In genomic region chr6:90294614-90294988, GRCh38 we compare ENCODE assay signal across 8 cellular contexts. TPM values are rescaled to one million over a fixed set of nuclear protein-coding genes. Genes with fewer than 3 reads are reported as not detected.
DNase-seq lines count a peak whose midpoint lies in the region; ATAC-seq, FAIRE-seq and TF ChIP-seq lines count a peak whose summit lies in the region.

No MANE protein-coding gene starts in this region.

- H3K27me3 Mint-ChIP-seq in CD8-positive, alpha-beta T cell (ENCODE audit: low read depth): no peaks in the 10 kb centered on the region
- H3K27me3 Mint-ChIP-seq in brain: peaks cover 11% of the 10 kb centered on the region
- no peaks in the 10 kb centered on the region for H3K27me3 Mint-ChIP-seq in naive thymus-derived CD8-positive, alpha-beta T cell

- H3K36me3 Mint-ChIP-seq in CD8-positive, alpha-beta T cell: peaks cover 33% of the 10 kb centered on the region
- H3K36me3 Mint-ChIP-seq in brain: peaks cover 11% of the 10 kb centered on the region
- peaks cover 0 to 26% (median 12%) of the 10 kb centered on the region in 3 donors for H3K36me3 Mint-ChIP-seq in naive thymus-derived CD8-positive, alpha-beta T cell

- WGBS in lower leg skin, 2 donors: 20 to 33% methylated on average over 15 of the region's 15 CpGs

- DNase-seq in CD8-positive, alpha-beta T cell: peak in 6 of 7 experiments; percentile 34 to 76 (median 62)
- DNase-seq in RWPE1 (ENCODE audit: low spot score): peak; percentile 16
- peak; percentile 43 to 86 (median 68) for DNase-seq in naive thymus-derived CD8-positive, alpha-beta T cell
- DNase-seq in NCI-H1694 treated with DMSO at 0.1 percent for 48 hours (lab: John Stamatoyannopoulos, UW): no peak
- no peak for DNase-seq in NCI-H128 (lab: John Stamatoyannopoulos, UW; ENCODE audit: unreplicated experiment)
- no peak for DNase-seq in D721Med (ENCODE audit: insufficient read length, low spot score)
- no peak for DNase-seq in lower leg skin (ENCODE audit: low spot score in 2 of 2)

- no peaks in the 10 kb centered on the region for H3K27me3 ChIP-seq in CD8-positive, alpha-beta T cell (ENCODE audit: insufficient read depth, low read length)

- H3K4me1 Mint-ChIP-seq in CD8-positive, alpha-beta T cell (ENCODE audit: low read depth): peaks cover 56% of the 10 kb centered on the region
- H3K4me1 Mint-ChIP-seq in brain: peaks cover 63% of the 10 kb centered on the region
- peaks cover 23 to 66% (median 51%) of the 10 kb centered on the region in 4 donors for H3K4me1 Mint-ChIP-seq in naive thymus-derived CD8-positive, alpha-beta T cell

- peak overlapping the region; percentile 69 for H3K4me3 ChIP-seq in CD8-positive, alpha-beta T cell (ENCODE audit: low read depth, low read length)
- no peak overlapping the region for H3K4me3 ChIP-seq in lower leg skin (ENCODE audit: low read depth, poor library complexity, severe bottlenecking)

- peaks cover 44% of the 10 kb centered on the region for H3K4me1 ChIP-seq in CD8-positive, alpha-beta T cell (ENCODE audit: insufficient read depth, low read length)

- no peak for ATAC-seq in CD8-positive, alpha-beta T cell
- peak; percentile 18 to 24 for ATAC-seq in naive thymus-derived CD8-positive, alpha-beta T cell

- no peaks in the 10 kb centered on the region for H3K9me3 ChIP-seq in CD8-positive, alpha-beta T cell (ENCODE audit: low read length)

- POLR2A ChIA-PET in CD8-positive, alpha-beta T cell (lab: Charles Lee): interaction anchor here (0.7 to 3.9 kb wide), 3 partner anchors 10 to 199 kb away, joined by 3 to 21 read pairs (median 4); no protein-coding TSS in a partner anchor
- POLR2A ChIA-PET in RWPE1 (lab: Yijun Ruan, JAX; ENCODE audit: low non-redundant PET): no interaction called here
- POLR2A ChIA-PET in naive thymus-derived CD8-positive, alpha-beta T cell (lab: Charles Lee): interaction anchor here (1.1 to 6.1 kb wide), 8 partner anchors 8 to 99 kb away, joined by 3 to 65 read pairs (median 12); no protein-coding TSS in a partner anchor

- intact Hi-C loops in CD8-positive, alpha-beta T cell (cut with DNase I, micrococcal nuclease): loop anchor here (1.0 to 5.0 kb wide), 5 partner anchors 9 to 212 kb away; no protein-coding TSS in a partner anchor
- intact Hi-C loops in lower leg skin (cut with DNase I; ENCODE audit: low total_unique reads): no loop called here

- FAIRE-seq in D721Med (lab: Jason Lieb, UNC): no peak

- peak overlapping the region; percentile 94 for H3K27ac Mint-ChIP-seq in CD8-positive, alpha-beta T cell
- peak overlapping the region; percentile 43 to 95 (median 92) for H3K27ac Mint-ChIP-seq in brain
- peak overlapping the region; percentile 89 to 100 (median 96) for H3K27ac Mint-ChIP-seq in naive thymus-derived CD8-positive, alpha-beta T cell

- peak overlapping the region; percentile 88 for H3K27ac ChIP-seq in CD8-positive, alpha-beta T cell (ENCODE audit: low read depth, low read length)
- H3K27ac ChIP-seq in RWPE1: peak overlapping the region; percentile 83

- no peak for TF ChIP-seq POLR2A in lower leg skin (IDR thresholded peaks at IDR 0.05)

- CTCF ChIA-PET in CD8-positive, alpha-beta T cell (lab: Charles Lee): interaction anchor here (1.0 to 2.0 kb wide), 4 partner anchors 97 to 354 kb away, joined by 3 to 13 read pairs (median 6); no protein-coding TSS in a partner anchor
- CTCF ChIA-PET in RWPE1 (lab: Yijun Ruan, JAX): interaction anchor here (0.6 to 1.8 kb wide), 3 partner anchors 8 to 354 kb away, joined by 3 to 4 read pairs (median 3); no protein-coding TSS in a partner anchor

- no peaks in the 10 kb centered on the region for H3K9me3 Mint-ChIP-seq in CD8-positive, alpha-beta T cell
- no peaks in the 10 kb centered on the region for H3K9me3 Mint-ChIP-seq in brain
- H3K9me3 Mint-ChIP-seq in naive thymus-derived CD8-positive, alpha-beta T cell: no peaks in the 10 kb centered on the region

- no peak for TF ChIP-seq CTCF in CD8-positive, alpha-beta T cell (IDR thresholded peaks at IDR 0.05)
- TF ChIP-seq CTCF in RWPE1 (conservative IDR thresholded peaks at IDR 0.05; ENCODE audit: low read depth): no peak
- no peak for TF ChIP-seq CTCF in brain (conservative IDR thresholded peaks at IDR 0.05)
- no peak for TF ChIP-seq CTCF in D721Med (IDR thresholded peaks at IDR 0.05; ENCODE audit: insufficient read depth, missing control alignments)
- TF ChIP-seq CTCF in lower leg skin (IDR thresholded peaks at IDR 0.05): no peak

- H3K4me3 Mint-ChIP-seq in CD8-positive, alpha-beta T cell: peak overlapping the region; percentile 94
- H3K4me3 Mint-ChIP-seq in brain: peak overlapping the region; percentile 89 to 96 (median 91)
- H3K4me3 Mint-ChIP-seq in naive thymus-derived CD8-positive, alpha-beta T cell: peak overlapping the region; percentile 84 to 99 (median 90)

- no peaks in the 10 kb centered on the region for H3K36me3 ChIP-seq in CD8-positive, alpha-beta T cell (ENCODE audit: insufficient read depth, low read length)

RNA-seq across cellular contexts. Expression of gene BACH2, which starts 2.0 kb away (rescaled TPM):
- 100 to 1,000 TPM; 162 to 164 TPM for total RNA-seq in CD8-positive, alpha-beta T cell
- 4.5 TPM for polyA plus RNA-seq in brain (ENCODE audit: insufficient read depth, low read depth, low replicate concordance)
- 100 to 1,000 TPM; 116 to 126 TPM for total RNA-seq in naive thymus-derived CD8-positive, alpha-beta T cell
- 10 to 100 TPM; 17.5 to 29.3 (median 21.7) TPM for polyA plus RNA-seq in naive thymus-derived CD8-positive, alpha-beta T cell
- 10 to 100 TPM in 2 of 4 donors, 1 to 10 TPM in 2; 9.3 to 34.5 (median 11.1) TPM for total RNA-seq in lower leg skin

Comparison
In these comparisons a context has a peak if more than half of its experiments do, and no peak if none do; other contexts are left out.
1. DNase-seq: peak in CD8-positive, alpha-beta T cell (6 of 7), RWPE1 (single experiment) and naive thymus-derived CD8-positive, alpha-beta T cell (10 of 10); none in NCI-H1694 treated with DMSO at 0.1 percent for 48 hours (single experiment), NCI-H128 (single experiment), D721Med (single experiment) and lower leg skin (0 of 2).
2. Peak in every context shown above with its lines, with median percentiles within 50 percentile points of each other: H3K27ac Mint-ChIP-seq and H3K4me3 Mint-ChIP-seq.